Comparison of ENCODE assay signal across 24 cellular contexts in the genomic region with DNA sequence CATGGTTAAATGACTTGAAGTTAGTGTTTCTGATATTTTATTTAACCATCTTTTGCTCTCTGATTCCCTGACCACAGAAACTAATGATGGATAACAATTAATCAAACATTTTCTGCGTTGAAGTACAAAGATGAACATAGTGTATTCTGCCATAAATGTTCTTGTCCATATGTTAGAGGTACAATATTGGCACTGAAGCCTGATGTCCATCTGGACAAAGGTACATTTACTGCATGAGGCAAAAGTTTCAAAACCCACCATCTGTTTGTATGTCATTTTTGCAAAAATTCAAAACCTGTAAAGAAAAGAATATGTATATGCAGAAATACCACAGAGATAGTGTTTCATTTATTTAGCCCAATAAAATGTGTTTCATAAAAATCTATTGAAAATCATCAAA.
"Had no signal": no experiment of that assay in that cellular context is flagged by ENCODE, and none has a peak within 500 bp of the region (broad histone marks: within the 10 kb centered on the region; RNA-seq: fewer than 3 reads in every experiment).

No MANE protein-coding gene starts in this region.

- H3K4me1 Mint-ChIP-seq: nephron progenitor cell; neural crest cell; stimulated activated effector memory CD8-positive, alpha-beta T cell treated with anti-CD3 and anti-CD28 coated beads, Interleukin-12 subunit alpha, Interleukin-12 subunit beta, amount 100 ng/mL, for 72 hours; stimulated activated naive B cell treated with anti-CD40 and anti-IgM and Interleukin-4, amounts not matched to agents 10 μg/mL and 1 μg/mL and 100 μg/mL, for 72 hours had no signal

- DNase-seq: nephron progenitor cell; nucleus accumbens; pancreas; posterior cingulate gyrus; psoas muscle; right cardiac atrium; right lobe of liver; sigmoid colon; small intestine; stimulated activated CD4-positive, alpha-beta T cell treated with anti-CD3 and anti-CD28 coated beads, Interleukin-15, amount 100 ng/mL, for 24 hours; stimulated activated CD4-positive, alpha-beta T cell treated with anti-CD3 and anti-CD28 coated beads, Interleukin-2, amount 100 ng/mL, for 24 hours; stimulated activated CD4-positive, alpha-beta T cell treated with anti-CD3 and anti-CD28 coated beads, Interleukin-2, amount 100 ng/mL, for 48 hours; stimulated activated CD4-positive, alpha-beta T cell treated with anti-CD3 and anti-CD28 coated beads, Interleukin-4, amount 100 ng/mL, for 24 hours; stimulated activated naive B cell treated with anti-CD40 and anti-IgM and Interleukin-4, amounts not matched to agents 10 μg/mL and 1 μg/mL and 100 μg/mL, for 72 hours; stimulated activated naive CD4-positive, alpha-beta T cell treated with Interleukin-2 at 50 U/mL for 16 hours; stomach; thyroid gland; trophoblast cell; upper lobe of left lung had no signal

- H3K27ac Mint-ChIP-seq: natural killer cell treated with Interleukin-12 subunit alpha and Interleukin-12 subunit beta and Interleukin-15 and Interleukin-18, amount 100 ng/mL, for 72 hours; nephron progenitor cell; progenitor cell of endocrine pancreas; stimulated activated effector memory CD8-positive, alpha-beta T cell treated with anti-CD3 and anti-CD28 coated beads, Interleukin-12 subunit alpha, Interleukin-12 subunit beta, amount 100 ng/mL, for 72 hours; stimulated activated naive B cell treated with anti-CD40 and anti-IgM and Interleukin-4, amounts not matched to agents 10 μg/mL and 1 μg/mL and 100 μg/mL, for 72 hours; stimulated activated naive CD8-positive, alpha-beta T cell treated with anti-CD3 and anti-CD28 coated beads, Interleukin-15, Interleukin-2, amounts not matched to agents 100 ng/mL and 50 ng/mL, for 24 hours had no signal

- H3K27me3 Mint-ChIP-seq: natural killer cell treated with Interleukin-12 subunit alpha and Interleukin-12 subunit beta and Interleukin-15 and Interleukin-18, amount 100 ng/mL, for 72 hours; progenitor cell of endocrine pancreas; stimulated activated naive B cell treated with anti-CD40 and anti-IgM and Interleukin-4, amounts not matched to agents 10 μg/mL and 1 μg/mL and 100 μg/mL, for 72 hours; stimulated activated naive CD8-positive, alpha-beta T cell treated with anti-CD3 and anti-CD28 coated beads, Interleukin-15, Interleukin-2, amounts not matched to agents 100 ng/mL and 50 ng/mL, for 24 hours had no signal

- H3K9me3 Mint-ChIP-seq: nephron progenitor cell, neural crest cell had no signal

- ATAC-seq: natural killer cell treated with Interleukin-12 subunit alpha and Interleukin-12 subunit beta and Interleukin-15 and Interleukin-18, amount 100 ng/mL, for 72 hours; pancreas; psoas muscle; right cardiac atrium; right lobe of liver; stimulated activated effector memory CD8-positive, alpha-beta T cell treated with anti-CD3 and anti-CD28 coated beads, Interleukin-12 subunit alpha, Interleukin-12 subunit beta, amount 100 ng/mL, for 72 hours; stimulated activated naive B cell treated with anti-CD40 and anti-IgM and Interleukin-4, amounts not matched to agents 10 μg/mL and 1 μg/mL and 100 μg/mL, for 72 hours had no signal

- H3K4me3 Mint-ChIP-seq: natural killer cell treated with Interleukin-12 subunit alpha and Interleukin-12 subunit beta and Interleukin-15 and Interleukin-18, amount 100 ng/mL, for 72 hours; nephron progenitor cell; neural crest cell; stimulated activated effector memory CD8-positive, alpha-beta T cell treated with anti-CD3 and anti-CD28 coated beads, Interleukin-12 subunit alpha, Interleukin-12 subunit beta, amount 100 ng/mL, for 72 hours; stimulated activated naive B cell treated with anti-CD40 and anti-IgM and Interleukin-4, amounts not matched to agents 10 μg/mL and 1 μg/mL and 100 μg/mL, for 72 hours; stimulated activated naive CD8-positive, alpha-beta T cell treated with anti-CD3 and anti-CD28 coated beads, Interleukin-15, Interleukin-2, amounts not matched to agents 100 ng/mL and 50 ng/mL, for 24 hours had no signal

- H3K36me3 Mint-ChIP-seq: natural killer cell treated with Interleukin-12 subunit alpha and Interleukin-12 subunit beta and Interleukin-15 and Interleukin-18, amount 100 ng/mL, for 72 hours; stimulated activated effector memory CD8-positive, alpha-beta T cell treated with anti-CD3 and anti-CD28 coated beads, Interleukin-12 subunit alpha, Interleukin-12 subunit beta, amount 100 ng/mL, for 72 hours; stimulated activated naive B cell treated with anti-CD40 and anti-IgM and Interleukin-4, amounts not matched to agents 10 μg/mL and 1 μg/mL and 100 μg/mL, for 72 hours had no signal
